Comparison of ENCODE assay signal across 16 cellular contexts in the genomic region with DNA sequence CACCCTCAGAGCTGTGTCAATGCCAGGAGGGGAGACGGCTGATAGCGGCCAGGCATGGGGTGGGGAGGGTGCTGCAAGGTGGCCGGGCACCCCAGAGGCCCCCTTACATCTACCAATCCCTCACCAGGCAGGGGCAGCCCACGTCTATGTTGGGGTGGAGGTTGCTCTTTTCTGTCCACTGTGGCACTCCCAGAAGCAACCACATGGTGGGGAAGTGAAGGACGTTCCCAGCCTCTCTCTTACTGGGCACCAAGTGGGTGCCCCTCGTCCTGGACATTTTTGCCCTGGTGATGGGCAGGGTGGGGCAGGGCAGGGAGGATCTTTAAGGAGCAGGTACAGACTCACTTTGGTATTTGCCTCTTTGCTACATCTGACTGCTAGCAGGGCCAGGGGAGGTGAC. TPM values are rescaled to one million over a fixed set of nuclear protein-coding genes. Genes with fewer than 3 reads are reported as not detected.
A peak's percentile ranks its signal among the peaks of the same experiment; 100 is the strongest.
DNase-seq lines count a peak whose midpoint lies in the region; ATAC-seq, FAIRE-seq and TF ChIP-seq lines count a peak whose summit lies in the region.
"Had no signal": no experiment of that assay in that cellular context is flagged by ENCODE, and none has a peak within 500 bp of the region (broad histone marks: within the 10 kb centered on the region; RNA-seq: fewer than 3 reads in every experiment).

No MANE protein-coding gene starts in this region.

- no peak for TF ChIP-seq EP300 in transverse colon (IDR thresholded peaks at IDR 0.05; ENCODE audit: low read depth)

- TF ChIP-seq CTCF in brain microvascular endothelial cell (IDR thresholded peaks at IDR 0.05; ENCODE audit: low read depth, low read length, missing control alignments) (peak; percentile 34), keratinocyte (optimal IDR thresholded peaks at IDR 0.05 in 1 of 3, IDR thresholded peaks at IDR 0.05 in 1 of 3, conservative IDR thresholded peaks at IDR 0.05 in 1 of 3; ENCODE audit: extremely low read depth in 1 of 3, insufficient read depth in 2 of 3, low read length in 3 of 3) (peak in 2 of 3 experiments; percentile 45 to 53), transverse colon (IDR thresholded peaks at IDR 0.05) (peak in 3 of 5 experiments; percentile 16)

- no peak overlapping the region for H3K4me3 ChIP-seq in brain microvascular endothelial cell (ENCODE audit: low read depth, low read length)
- no peak overlapping the region for H3K4me3 ChIP-seq in keratinocyte (ENCODE audit: control insufficient read depth in 2 of 3, extremely low read depth in 1 of 3, insufficient read depth in 2 of 3, low read depth in 1 of 3, low read length in 3 of 3)
- no peak overlapping the region for H3K4me3 ChIP-seq in transverse colon

- no peaks in the 10 kb centered on the region for H3K4me1 Mint-ChIP-seq in activated T-helper 1 cell treated with anti-CD3 and anti-CD28 coated beads, Interleukin-12 subunit alpha, Interleukin-12 subunit beta, Interleukin-2, Interleukin-4 antibody, amounts not matched to agents 30 ng/mL and 10 ng/mL and 1 ng/mL, durations not matched to agents 14 hours and 24 hours and 36 hours (ENCODE audit: low read depth)
- H3K4me1 Mint-ChIP-seq: memory B cell had no signal

- H3K79me2 ChIP-seq in keratinocyte (ENCODE audit: control insufficient read depth, insufficient read depth, low read length), result peaks cover 69% of the 10 kb centered on the region
- H3K79me2 ChIP-seq: parathyroid adenoma had no signal

- no peak for TF ChIP-seq POLR2A in GM12892 (IDR thresholded peaks at IDR 0.05; ENCODE audit: low read depth, low read length)
- no peak for TF ChIP-seq POLR2A in transverse colon (IDR thresholded peaks at IDR 0.05)

- H3K27me3 ChIP-seq in brain microvascular endothelial cell (replicated peaks), result no peaks in the 10 kb centered on the region
- no peaks in the 10 kb centered on the region for H3K27me3 ChIP-seq in keratinocyte (ENCODE audit: control insufficient read depth, extremely low read depth, insufficient read depth, low read length)
- H3K27me3 ChIP-seq in transverse colon, result no peaks in the 10 kb centered on the region

- no peak overlapping the region for H3K27ac Mint-ChIP-seq in activated T-helper 1 cell treated with anti-CD3 and anti-CD28 coated beads, Interleukin-12 subunit alpha, Interleukin-12 subunit beta, Interleukin-2, Interleukin-4 antibody, amounts not matched to agents 30 ng/mL and 10 ng/mL and 1 ng/mL, durations not matched to agents 14 hours and 24 hours and 36 hours
- H3K27ac Mint-ChIP-seq: activated naive CD8-positive, alpha-beta T cell; memory B cell had no signal

- H3K9ac ChIP-seq in keratinocyte (ENCODE audit: control insufficient read depth, extremely low read depth, insufficient read depth, low read length), result no peak overlapping the region
- H3K9ac ChIP-seq: parathyroid adenoma had no signal

- dilution Hi-C loops in keratinocyte (cut with MboI; ENCODE audit: extremely low pct_ligation_motif_present, low sequenced_read_pairs), result no loop called here

- no peak overlapping the region for H2AFZ ChIP-seq in keratinocyte (ENCODE audit: control insufficient read depth, low read length)
- H2AFZ ChIP-seq: parathyroid adenoma had no signal

- in situ Hi-C loops in brain microvascular endothelial cell (cut with HindIII; ENCODE audit: low pct_ligation_motif_present, low sequenced_read_pairs), result no loop called here
- in situ Hi-C loops in transverse colon (cut with MboI; ENCODE audit: low pct_ligation_motif_present in 1 of 4, low pct_unique_long_range_greater_than_20kb in 1 of 4, low sequenced_read_pairs in 3 of 4), result no loop called here

- peaks cover 4% of the 10 kb centered on the region for H3K9me1 ChIP-seq in keratinocyte (ENCODE audit: control insufficient read depth, extremely low read depth, insufficient read depth, low read length)

- WGBS in transverse colon (ENCODE audit: low coverage in 1 of 2), 2 donors, result 51% methylated on average over 6 of the region's 6 CpGs; no CpG with 5 or more reads in 1 of the 2 donors

- H3K4me3 Mint-ChIP-seq in activated T-helper 1 cell treated with anti-CD3 and anti-CD28 coated beads, Interleukin-12 subunit alpha, Interleukin-12 subunit beta, Interleukin-2, Interleukin-4 antibody, amounts not matched to agents 30 ng/mL and 10 ng/mL and 1 ng/mL, durations not matched to agents 14 hours and 24 hours and 36 hours, result no peak overlapping the region
- H3K4me3 Mint-ChIP-seq: activated naive CD8-positive, alpha-beta T cell; memory B cell had no signal

- FAIRE-seq in GM12892 (lab: Jason Lieb, UNC) (peak; percentile 64), keratinocyte (lab: Jason Lieb, UNC) (no peak)

- H3K36me3 ChIP-seq in brain microvascular endothelial cell (replicated peaks), result no peaks in the 10 kb centered on the region
- H3K36me3 ChIP-seq in keratinocyte (ENCODE audit: control insufficient read depth in 2 of 2, extremely low read depth in 1 of 2, insufficient read depth in 2 of 2, low read length in 2 of 2), result peaks cover 19 to 40% of the 10 kb centered on the region in 2 experiments
- H3K36me3 ChIP-seq in transverse colon, result peaks cover 0 to under 1% (median 0%) of the 10 kb centered on the region in 4 donors

- H4K20me1 ChIP-seq in keratinocyte (ENCODE audit: control insufficient read depth, extremely low read depth, insufficient read depth, low read length), result no peaks in the 10 kb centered on the region

- intact Hi-C loops in transverse colon (cut with DNase I; ENCODE audit: low total_unique reads), result no loop called here
- intact Hi-C loops in activated T-helper 1 cell treated with anti-CD3 and anti-CD28 coated beads, Interleukin-12 subunit alpha, Interleukin-12 subunit beta, Interleukin-2, Interleukin-4 antibody, amounts not matched to agents 30 ng/mL and 10 ng/mL and 1 ng/mL, durations not matched to agents 14 hours and 24 hours and 36 hours (cut with micrococcal nuclease), result no loop called here

- H3K36me3 Mint-ChIP-seq in activated T-helper 1 cell treated with anti-CD3 and anti-CD28 coated beads, Interleukin-12 subunit alpha, Interleukin-12 subunit beta, Interleukin-2, Interleukin-4 antibody, amounts not matched to agents 30 ng/mL and 10 ng/mL and 1 ng/mL, durations not matched to agents 14 hours and 24 hours and 36 hours (ENCODE audit: low read depth), result no peaks in the 10 kb centered on the region

- H3K9me3 Mint-ChIP-seq in activated T-helper 1 cell treated with anti-CD3 and anti-CD28 coated beads, Interleukin-12 subunit alpha, Interleukin-12 subunit beta, Interleukin-2, Interleukin-4 antibody, amounts not matched to agents 30 ng/mL and 10 ng/mL and 1 ng/mL, durations not matched to agents 14 hours and 24 hours and 36 hours, result no peaks in the 10 kb centered on the region

- H3K9me3 ChIP-seq in keratinocyte (ENCODE audit: control insufficient read depth, low read depth, low read length) (peaks cover 10% of the 10 kb centered on the region), transverse colon (no peaks in the 10 kb centered on the region)

- H3K4me2 ChIP-seq in keratinocyte (ENCODE audit: control insufficient read depth, extremely low read depth, insufficient read depth, low read depth, low read length), result peak overlapping the region; percentile 11

- H3K4me1 ChIP-seq in keratinocyte (ENCODE audit: control insufficient read depth, extremely low read depth, insufficient read depth, low read length), result peaks cover 61% of the 10 kb centered on the region
- H3K4me1 ChIP-seq in transverse colon, result peaks cover 0 to 6% (median 2%) of the 10 kb centered on the region in 4 donors
- H3K4me1 ChIP-seq: parathyroid adenoma had no signal

- ATAC-seq in GM21737 (IDR thresholded peaks at IDR 0.05; ENCODE audit: unreplicated experiment), result no peak
- ATAC-seq: stimulated activated naive CD8-positive, alpha-beta T cell treated with anti-CD3 and anti-CD28 coated beads, Interleukin-15, Interleukin-2, amounts not matched to agents 100 U/mL and 50 U/mL, for 24 hours had no signal

- no peaks in the 10 kb centered on the region for H3K27me3 Mint-ChIP-seq in activated T-helper 1 cell treated with anti-CD3 and anti-CD28 coated beads, Interleukin-12 subunit alpha, Interleukin-12 subunit beta, Interleukin-2, Interleukin-4 antibody, amounts not matched to agents 30 ng/mL and 10 ng/mL and 1 ng/mL, durations not matched to agents 14 hours and 24 hours and 36 hours (ENCODE audit: insufficient read depth)
- H3K27me3 Mint-ChIP-seq: activated naive CD8-positive, alpha-beta T cell; memory B cell had no signal

- H3K27ac ChIP-seq in brain microvascular endothelial cell (no peak overlapping the region), keratinocyte (ENCODE audit: control insufficient read depth, insufficient read depth, low read length) (peak overlapping the region; percentile 43), transverse colon (no peak overlapping the region)
- H3K27ac ChIP-seq: parathyroid adenoma had no signal

- DNase-seq in GM12892 (ENCODE audit: insufficient read length), result no peak
- DNase-seq in brain microvascular endothelial cell, result no peak
- DNase-seq in keratinocyte (ENCODE audit: low read depth, low spot score), result no peak
- no peak for DNase-seq in transverse colon
- no peak for DNase-seq in glomerular visceral epithelial cell (ENCODE audit: extremely low spot score)
- DNase-seq in activated T-helper 1 cell treated with anti-CD3 and anti-CD28 coated beads, Interleukin-12 subunit alpha, Interleukin-12 subunit beta, Interleukin-2, Interleukin-4 antibody, amounts not matched to agents 30 ng/mL and 10 ng/mL and 1 ng/mL, durations not matched to agents 14 hours and 24 hours and 36 hours (ENCODE audit: low spot score), result no peak
- DNase-seq: activated CD8-positive, alpha-beta memory T cell treated with anti-CD3 and anti-CD28 coated beads for 24 hours; effector CD4-positive, alpha-beta T cell; NCI-H2081; stimulated activated CD4-positive, alpha-beta T cell treated with anti-CD3 and anti-CD28 coated beads, Interleukin-2, amount 100 ng/mL, for 48 hours; stimulated activated naive CD8-positive, alpha-beta T cell treated with anti-CD3 and anti-CD28 coated beads, Interleukin-15, Interleukin-2, amounts not matched to agents 100 U/mL and 50 U/mL, for 24 hours; T-helper 9 cell had no signal

RNA-seq across cellular contexts. Expression of a gene that starts 47.5 kb away (rescaled TPM):
- 9.0 TPM for polyA plus RNA-seq in GM12892 (2012; ENCODE audit: missing spikeins)
- polyA plus RNA-seq in keratinocyte, result 37.5 to 51.8 TPM (median 39.7 TPM) in 3 replicates
- polyA plus RNA-seq in keratinocyte (2011; ENCODE audit: low read depth), result 15.4 TPM
- polyA plus RNA-seq in keratinocyte (2011; cell fraction: cytosol; rRNA removed), result 32.7 and 39.4 TPM in 2 replicates
- polyA plus RNA-seq in keratinocyte (2011; cell fraction: nucleus; rRNA removed), result 115 and 134 TPM in 2 replicates
- 67.3 and 67.5 TPM in 2 replicates for polyA plus RNA-seq in keratinocyte (2012; ENCODE audit: low replicate concordance)
- 111 to 317 TPM (median 149 TPM) in 3 replicates for polyA minus RNA-seq in keratinocyte
- polyA minus RNA-seq in keratinocyte (2011; cell fraction: cytosol; rRNA and poly(A)+ RNA removed), result 75.8 TPM
- polyA minus RNA-seq in keratinocyte (2011; cell fraction: nucleus; rRNA and poly(A)+ RNA removed), result 116 and 161 TPM in 2 replicates
- 10 to 100 TPM; 11.0 to 71.2 (median 12.6) TPM for total RNA-seq in transverse colon
- 4.5 and 5.4 TPM in 2 replicates for total RNA-seq in activated T-helper 1 cell treated with anti-CD3 and anti-CD28 coated beads, Interleukin-12 subunit alpha, Interleukin-12 subunit beta, Interleukin-2, Interleukin-4 antibody, amounts not matched to agents 30 ng/mL and 10 ng/mL and 1 ng/mL, durations not matched to agents 14 hours and 24 hours and 36 hours
